Comparison of ENCODE assay signal across 1 cellular context in the genomic region with DNA sequence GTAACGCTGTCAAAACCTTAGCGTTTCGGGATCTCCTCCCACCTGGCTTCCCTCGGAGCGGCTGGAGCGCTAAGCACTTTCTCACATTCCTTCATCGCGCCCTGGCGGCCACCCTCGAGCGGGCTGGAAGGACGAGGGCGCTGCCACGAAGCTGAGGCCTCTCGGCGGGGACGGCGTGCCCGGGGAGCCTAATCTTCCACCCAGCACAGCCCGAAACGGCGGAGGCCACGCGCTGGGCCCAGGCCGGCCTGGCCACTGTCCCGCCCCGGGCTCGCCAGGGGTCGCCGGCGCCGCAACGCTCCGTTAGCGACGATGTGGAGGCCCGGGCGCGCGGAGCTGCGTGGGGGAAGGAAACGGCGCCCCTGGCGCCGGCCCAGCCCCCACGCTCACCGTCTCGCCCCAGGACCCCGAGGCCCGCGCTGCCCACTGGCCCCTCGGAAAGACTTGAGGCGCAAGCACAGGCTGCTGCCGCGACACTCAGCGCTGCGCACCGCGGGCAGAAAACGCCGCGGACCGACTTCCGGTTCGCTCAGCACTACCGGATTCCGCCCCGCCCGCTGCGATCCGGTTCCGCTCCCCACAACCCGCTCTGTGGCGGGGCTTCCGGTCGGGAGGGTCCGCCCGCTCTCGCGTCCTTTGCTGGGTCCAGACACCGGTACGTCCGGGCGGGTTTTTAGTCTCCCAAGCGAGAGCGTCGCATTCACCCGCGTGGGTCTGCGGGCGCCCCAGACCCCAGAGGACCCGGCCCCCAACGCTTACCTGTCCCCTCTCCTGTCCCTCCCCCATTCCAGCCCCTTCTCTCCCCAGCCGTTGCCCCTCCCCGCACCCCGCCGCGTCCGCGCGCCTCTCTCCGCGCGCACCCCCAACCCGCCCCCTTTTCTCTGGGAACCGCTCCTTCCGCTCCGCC.
TF ChIP-seq lines count a peak whose summit lies in the region.

A gene with protein sequence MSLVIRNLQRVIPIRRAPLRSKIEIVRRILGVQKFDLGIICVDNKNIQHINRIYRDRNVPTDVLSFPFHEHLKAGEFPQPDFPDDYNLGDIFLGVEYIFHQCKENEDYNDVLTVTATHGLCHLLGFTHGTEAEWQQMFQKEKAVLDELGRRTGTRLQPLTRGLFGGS (plus strand): TSS at position 582 of the 907 bp plus-strand sequence. CDS start 572 bp downstream, outside the sequence.

TF ChIP-seq in K562, 482 proteins besides CTCF, POLR2A, EP300 and RAD21 (continued from another document and continues in another):
- TF ChIP-seq DPF2 (IDR thresholded peaks at IDR 0.05): 0 out of 2 replicates have a peak, but pooled peaks have one; percentile 6
- no peak for TF ChIP-seq XRCC3 (IDR thresholded peaks at IDR 0.05)
- peak; percentile 86; the same call in 1 of the 2 replicates for TF ChIP-seq ZNF282 (CRISPR knock-in tag; IDR thresholded peaks at IDR 0.05)
- TF ChIP-seq RHOXF2B (CRISPR knock-in tag; conservative IDR thresholded peaks at IDR 0.05): no peak
- no peak for TF ChIP-seq ZNF766 (CRISPR knock-in tag; conservative IDR thresholded peaks at IDR 0.05)
- TF ChIP-seq TAF1 (IDR thresholded peaks at IDR 0.05; ENCODE audit: control insufficient read depth, extremely low read depth, insufficient read depth, low read length, severe bottlenecking): peak; percentile 87
- TF ChIP-seq PHB2 (IDR thresholded peaks at IDR 0.05; ENCODE audit: low read depth): no peak
- TF ChIP-seq, protein P1, sequence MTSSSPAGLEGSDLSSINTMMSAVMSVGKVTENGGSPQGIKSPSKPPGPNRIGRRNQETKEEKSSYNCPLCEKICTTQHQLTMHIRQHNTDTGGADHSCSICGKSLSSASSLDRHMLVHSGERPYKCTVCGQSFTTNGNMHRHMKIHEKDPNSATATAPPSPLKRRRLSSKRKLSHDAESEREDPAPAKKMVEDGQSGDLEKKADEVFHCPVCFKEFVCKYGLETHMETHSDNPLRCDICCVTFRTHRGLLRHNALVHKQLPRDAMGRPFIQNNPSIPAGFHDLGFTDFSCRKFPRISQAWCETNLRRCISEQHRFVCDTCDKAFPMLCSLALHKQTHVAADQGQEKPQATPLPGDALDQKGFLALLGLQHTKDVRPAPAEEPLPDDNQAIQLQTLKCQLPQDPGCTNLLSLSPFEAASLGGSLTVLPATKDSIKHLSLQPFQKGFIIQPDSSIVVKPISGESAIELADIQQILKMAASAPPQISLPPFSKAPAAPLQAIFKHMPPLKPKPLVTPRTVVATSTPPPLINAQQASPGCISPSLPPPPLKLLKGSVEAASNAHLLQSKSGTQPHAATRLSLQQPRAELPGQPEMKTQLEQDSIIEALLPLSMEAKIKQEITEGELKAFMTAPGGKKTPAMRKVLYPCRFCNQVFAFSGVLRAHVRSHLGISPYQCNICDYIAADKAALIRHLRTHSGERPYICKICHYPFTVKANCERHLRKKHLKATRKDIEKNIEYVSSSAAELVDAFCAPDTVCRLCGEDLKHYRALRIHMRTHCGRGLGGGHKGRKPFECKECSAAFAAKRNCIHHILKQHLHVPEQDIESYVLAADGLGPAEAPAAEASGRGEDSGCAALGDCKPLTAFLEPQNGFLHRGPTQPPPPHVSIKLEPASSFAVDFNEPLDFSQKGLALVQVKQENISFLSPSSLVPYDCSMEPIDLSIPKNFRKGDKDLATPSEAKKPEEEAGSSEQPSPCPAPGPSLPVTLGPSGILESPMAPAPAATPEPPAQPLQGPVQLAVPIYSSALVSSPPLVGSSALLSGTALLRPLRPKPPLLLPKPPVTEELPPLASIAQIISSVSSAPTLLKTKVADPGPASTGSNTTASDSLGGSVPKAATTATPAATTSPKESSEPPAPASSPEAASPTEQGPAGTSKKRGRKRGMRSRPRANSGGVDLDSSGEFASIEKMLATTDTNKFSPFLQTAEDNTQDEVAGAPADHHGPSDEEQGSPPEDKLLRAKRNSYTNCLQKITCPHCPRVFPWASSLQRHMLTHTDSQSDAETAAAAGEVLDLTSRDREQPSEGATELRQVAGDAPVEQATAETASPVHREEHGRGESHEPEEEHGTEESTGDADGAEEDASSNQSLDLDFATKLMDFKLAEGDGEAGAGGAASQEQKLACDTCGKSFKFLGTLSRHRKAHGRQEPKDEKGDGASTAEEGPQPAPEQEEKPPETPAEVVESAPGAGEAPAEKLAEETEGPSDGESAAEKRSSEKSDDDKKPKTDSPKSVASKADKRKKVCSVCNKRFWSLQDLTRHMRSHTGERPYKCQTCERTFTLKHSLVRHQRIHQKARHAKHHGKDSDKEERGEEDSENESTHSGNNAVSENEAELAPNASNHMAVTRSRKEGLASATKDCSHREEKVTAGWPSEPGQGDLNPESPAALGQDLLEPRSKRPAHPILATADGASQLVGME (CRISPR knock-in tag; IDR thresholded peaks at IDR 0.05): no peak
- no peak for TF ChIP-seq TSC22D4 (tag; IDR thresholded peaks at IDR 0.05)
- no peak for TF ChIP-seq ZC3H4 (CRISPR knock-in tag; IDR thresholded peaks at IDR 0.05; ENCODE audit: borderline replicate concordance)
- TF ChIP-seq ZNF778 (CRISPR knock-in tag; IDR thresholded peaks at IDR 0.05): no peak
- TF ChIP-seq, protein P2, sequence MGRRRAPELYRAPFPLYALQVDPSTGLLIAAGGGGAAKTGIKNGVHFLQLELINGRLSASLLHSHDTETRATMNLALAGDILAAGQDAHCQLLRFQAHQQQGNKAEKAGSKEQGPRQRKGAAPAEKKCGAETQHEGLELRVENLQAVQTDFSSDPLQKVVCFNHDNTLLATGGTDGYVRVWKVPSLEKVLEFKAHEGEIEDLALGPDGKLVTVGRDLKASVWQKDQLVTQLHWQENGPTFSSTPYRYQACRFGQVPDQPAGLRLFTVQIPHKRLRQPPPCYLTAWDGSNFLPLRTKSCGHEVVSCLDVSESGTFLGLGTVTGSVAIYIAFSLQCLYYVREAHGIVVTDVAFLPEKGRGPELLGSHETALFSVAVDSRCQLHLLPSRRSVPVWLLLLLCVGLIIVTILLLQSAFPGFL (CRISPR knock-in tag; IDR thresholded peaks at IDR 0.05): no peak; the same call in 1 of the 2 replicates
- TF ChIP-seq, protein P3, sequence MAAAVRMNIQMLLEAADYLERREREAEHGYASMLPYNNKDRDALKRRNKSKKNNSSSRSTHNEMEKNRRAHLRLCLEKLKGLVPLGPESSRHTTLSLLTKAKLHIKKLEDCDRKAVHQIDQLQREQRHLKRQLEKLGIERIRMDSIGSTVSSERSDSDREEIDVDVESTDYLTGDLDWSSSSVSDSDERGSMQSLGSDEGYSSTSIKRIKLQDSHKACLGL (CRISPR knock-in tag; IDR thresholded peaks at IDR 0.05; ENCODE audit: borderline replicate concordance, poor library complexity, severe bottlenecking): peak; percentile 49
- TF ChIP-seq, protein P4, sequence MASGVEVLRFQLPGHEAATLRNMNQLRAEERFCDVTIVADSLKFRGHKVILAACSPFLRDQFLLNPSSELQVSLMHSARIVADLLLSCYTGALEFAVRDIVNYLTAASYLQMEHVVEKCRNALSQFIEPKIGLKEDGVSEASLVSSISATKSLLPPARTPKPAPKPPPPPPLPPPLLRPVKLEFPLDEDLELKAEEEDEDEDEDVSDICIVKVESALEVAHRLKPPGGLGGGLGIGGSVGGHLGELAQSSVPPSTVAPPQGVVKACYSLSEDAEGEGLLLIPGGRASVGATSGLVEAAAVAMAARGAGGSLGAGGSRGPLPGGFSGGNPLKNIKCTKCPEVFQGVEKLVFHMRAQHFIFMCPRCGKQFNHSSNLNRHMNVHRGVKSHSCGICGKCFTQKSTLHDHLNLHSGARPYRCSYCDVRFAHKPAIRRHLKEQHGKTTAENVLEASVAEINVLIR (CRISPR knock-in tag; IDR thresholded peaks at IDR 0.05): 0 out of 2 replicates have a peak, but pooled peaks have one; percentile 31
- no peak; the same call in 1 of the 2 replicates for TF ChIP-seq ZNF239 (CRISPR knock-in tag; IDR thresholded peaks at IDR 0.05)
- TF ChIP-seq RNF2 (IDR thresholded peaks at IDR 0.05): peak; percentile 72
- TF ChIP-seq BDP1 (IDR thresholded peaks at IDR 0.05; ENCODE audit: insufficient read depth, insufficient read length): no peak
- TF ChIP-seq ZNF699 (CRISPR knock-in tag; IDR thresholded peaks at IDR 0.05; ENCODE audit: insufficient replicate concordance): no peak
- no peak for TF ChIP-seq SREBF1 (IDR thresholded peaks at IDR 0.05; ENCODE audit: borderline replicate concordance, low read depth, low read length)
- TF ChIP-seq EWSR1 (IDR thresholded peaks at IDR 0.05; ENCODE audit: borderline replicate concordance, low read depth, partially characterized antibody): no peak
- peak; percentile 97 for TF ChIP-seq RBFOX2 (IDR thresholded peaks at IDR 0.05; ENCODE audit: low read depth, low read length)
- TF ChIP-seq KDM4B (IDR thresholded peaks at IDR 0.05; ENCODE audit: borderline replicate concordance in 2 of 2, low read depth in 1 of 2): peak in 1 of 2 experiments; percentile 98; a peak in 2 of 4 replicates
- TF ChIP-seq FOXA1 (IDR thresholded peaks at IDR 0.05; ENCODE audit: borderline replicate concordance): no peak
- TF ChIP-seq NCOA6 (IDR thresholded peaks at IDR 0.05): no peak
- TF ChIP-seq, protein P5, sequence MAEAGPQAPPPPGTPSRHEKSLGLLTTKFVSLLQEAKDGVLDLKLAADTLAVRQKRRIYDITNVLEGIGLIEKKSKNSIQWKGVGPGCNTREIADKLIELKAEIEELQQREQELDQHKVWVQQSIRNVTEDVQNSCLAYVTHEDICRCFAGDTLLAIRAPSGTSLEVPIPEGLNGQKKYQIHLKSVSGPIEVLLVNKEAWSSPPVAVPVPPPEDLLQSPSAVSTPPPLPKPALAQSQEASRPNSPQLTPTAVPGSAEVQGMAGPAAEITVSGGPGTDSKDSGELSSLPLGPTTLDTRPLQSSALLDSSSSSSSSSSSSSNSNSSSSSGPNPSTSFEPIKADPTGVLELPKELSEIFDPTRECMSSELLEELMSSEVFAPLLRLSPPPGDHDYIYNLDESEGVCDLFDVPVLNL (CRISPR knock-in tag; IDR thresholded peaks at IDR 0.05; ENCODE audit: low read depth): peak; percentile 39
- peak; percentile 55; the same call in 1 of the 2 replicates for TF ChIP-seq JUN (IDR thresholded peaks at IDR 0.05; ENCODE audit: borderline replicate concordance, low read depth, low read length)
- peak; percentile 88; the same call in 1 of the 2 replicates for TF ChIP-seq JUN (CRISPR knock-in tag; IDR thresholded peaks at IDR 0.05; ENCODE audit: borderline replicate concordance)
- TF ChIP-seq ZNF764 (CRISPR knock-in tag; IDR thresholded peaks at IDR 0.05; ENCODE audit: low read depth): no peak
- TF ChIP-seq CBX5 (IDR thresholded peaks at IDR 0.05; ENCODE audit: borderline replicate concordance, low read depth): 0 out of 2 replicates have a peak, but pooled peaks have one; percentile 50
- TF ChIP-seq SNIP1 (IDR thresholded peaks at IDR 0.05; ENCODE audit: low read depth): no peak
- peak in 1 of 2 experiments; percentile 10; a peak in 3 of 4 replicates for TF ChIP-seq TBL1XR1 (IDR thresholded peaks at IDR 0.05; ENCODE audit: low read length in 2 of 2)
- TF ChIP-seq KLF16 (IDR thresholded peaks at IDR 0.05): no peak
- peak; percentile 64; the same call in 1 of the 2 replicates for TF ChIP-seq HLTF (IDR thresholded peaks at IDR 0.05)
- TF ChIP-seq, protein P6, sequence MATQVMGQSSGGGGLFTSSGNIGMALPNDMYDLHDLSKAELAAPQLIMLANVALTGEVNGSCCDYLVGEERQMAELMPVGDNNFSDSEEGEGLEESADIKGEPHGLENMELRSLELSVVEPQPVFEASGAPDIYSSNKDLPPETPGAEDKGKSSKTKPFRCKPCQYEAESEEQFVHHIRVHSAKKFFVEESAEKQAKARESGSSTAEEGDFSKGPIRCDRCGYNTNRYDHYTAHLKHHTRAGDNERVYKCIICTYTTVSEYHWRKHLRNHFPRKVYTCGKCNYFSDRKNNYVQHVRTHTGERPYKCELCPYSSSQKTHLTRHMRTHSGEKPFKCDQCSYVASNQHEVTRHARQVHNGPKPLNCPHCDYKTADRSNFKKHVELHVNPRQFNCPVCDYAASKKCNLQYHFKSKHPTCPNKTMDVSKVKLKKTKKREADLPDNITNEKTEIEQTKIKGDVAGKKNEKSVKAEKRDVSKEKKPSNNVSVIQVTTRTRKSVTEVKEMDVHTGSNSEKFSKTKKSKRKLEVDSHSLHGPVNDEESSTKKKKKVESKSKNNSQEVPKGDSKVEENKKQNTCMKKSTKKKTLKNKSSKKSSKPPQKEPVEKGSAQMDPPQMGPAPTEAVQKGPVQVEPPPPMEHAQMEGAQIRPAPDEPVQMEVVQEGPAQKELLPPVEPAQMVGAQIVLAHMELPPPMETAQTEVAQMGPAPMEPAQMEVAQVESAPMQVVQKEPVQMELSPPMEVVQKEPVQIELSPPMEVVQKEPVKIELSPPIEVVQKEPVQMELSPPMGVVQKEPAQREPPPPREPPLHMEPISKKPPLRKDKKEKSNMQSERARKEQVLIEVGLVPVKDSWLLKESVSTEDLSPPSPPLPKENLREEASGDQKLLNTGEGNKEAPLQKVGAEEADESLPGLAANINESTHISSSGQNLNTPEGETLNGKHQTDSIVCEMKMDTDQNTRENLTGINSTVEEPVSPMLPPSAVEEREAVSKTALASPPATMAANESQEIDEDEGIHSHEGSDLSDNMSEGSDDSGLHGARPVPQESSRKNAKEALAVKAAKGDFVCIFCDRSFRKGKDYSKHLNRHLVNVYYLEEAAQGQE (CRISPR knock-in tag; IDR thresholded peaks at IDR 0.05; ENCODE audit: low read depth): peak; percentile 70; the same call in 1 of the 2 replicates
- no peak for TF ChIP-seq ZNF551 (CRISPR knock-in tag; IDR thresholded peaks at IDR 0.05)
- TF ChIP-seq ZNF174 (CRISPR knock-in tag; IDR thresholded peaks at IDR 0.05): no peak
- TF ChIP-seq ZNF347 (CRISPR knock-in tag; IDR thresholded peaks at IDR 0.05; ENCODE audit: low read depth): no peak
- no peak; the same call in 1 of the 2 replicates for TF ChIP-seq HEY1 (CRISPR knock-in tag; IDR thresholded peaks at IDR 0.05; ENCODE audit: borderline replicate concordance)
- 0 out of 2 replicates have a peak, but pooled peaks have one; percentile 40 for TF ChIP-seq ZKSCAN1 (IDR thresholded peaks at IDR 0.05; ENCODE audit: low read depth, low read length)
- TF ChIP-seq MED1 (CRISPR knock-in tag; IDR thresholded peaks at IDR 0.05; ENCODE audit: borderline replicate concordance): no peak
- TF ChIP-seq ZFP1 (CRISPR knock-in tag; IDR thresholded peaks at IDR 0.05): no peak
- TF ChIP-seq ZNF507 (tag; conservative IDR thresholded peaks at IDR 0.05): no peak
- TF ChIP-seq PHB (CRISPR knock-in tag; IDR thresholded peaks at IDR 0.05): no peak
- TF ChIP-seq ZNF224 (CRISPR knock-in tag; IDR thresholded peaks at IDR 0.05): 0 out of 2 replicates have a peak, but pooled peaks have one; percentile 76
- TF ChIP-seq YY1 (IDR thresholded peaks at IDR 0.05; ENCODE audit: borderline replicate concordance in 1 of 3, control insufficient read depth in 1 of 3, extremely low read depth in 1 of 3, insufficient read depth in 3 of 3, insufficient read length in 1 of 3, insufficient replicate concordance in 2 of 3, low read depth in 1 of 3, low read length in 2 of 3): peak in 2 of 3 experiments; percentile 63 to 70
- TF ChIP-seq MYNN (IDR thresholded peaks at IDR 0.05): peak; percentile 13; the same call in 1 of the 2 replicates
- TF ChIP-seq MYNN (CRISPR knock-in tag; IDR thresholded peaks at IDR 0.05): no peak
